Comparison of ENCODE assay signal across 8 cellular contexts in genomic region chr3:33113772-33114621, GRCh38. TPM values are rescaled to one million over a fixed set of nuclear protein-coding genes. Genes with fewer than 3 reads are reported as not detected.
DNase-seq lines count a peak whose midpoint lies in the region; ATAC-seq and TF ChIP-seq lines count a peak whose summit lies in the region.

CRTAP (plus strand) TSS chr3:33114014; CDS start chr3:33114078, 64 bp downstream.

- H3K36me3 Mint-ChIP-seq in T-helper 1 cell treated with Interleukin-12 subunit alpha and Interleukin-12 subunit beta and Interleukin-4 antibody, amounts not matched to agents 30 μg/mL and 1 μg/mL, for 36 hours (ENCODE audit: low read depth): no peaks in the 10 kb centered on the region

- intact Hi-C loops in left ventricle myocardium inferior (cut with micrococcal nuclease): no loop called here
- intact Hi-C loops in prostate gland (cut with DNase I): loop anchor here (1.0 kb wide), 1 partner anchor 17 kb away; the partner anchor contains the start of genes GLB1 and TMPPE

- no peaks in the 10 kb centered on the region for H3K27me3 Mint-ChIP-seq in T-helper 1 cell treated with Interleukin-12 subunit alpha and Interleukin-12 subunit beta and Interleukin-4 antibody, amounts not matched to agents 30 μg/mL and 1 μg/mL, for 36 hours (ENCODE audit: low read depth)

- H3K4me1 ChIP-seq in left ventricle myocardium inferior: peaks cover 41% of the 10 kb centered on the region
- H3K4me1 ChIP-seq in prostate gland (replicated peaks): no peaks in the 10 kb centered on the region

- DNase-seq in NCI-H1092 (lab: John Stamatoyannopoulos, UW): peak; percentile 57
- peak; percentile 72 for DNase-seq in amniotic stem cell (lab: John Stamatoyannopoulos, UW)
- peak; percentile 98 for DNase-seq in left ventricle myocardium inferior
- DNase-seq in prostate gland (ENCODE audit: low spot score): peak; percentile 96
- peak; percentile 97 for DNase-seq in ureter (ENCODE audit: low spot score)

- peak within 1 kb of the TSS; percentile 80 for H3K4me3 Mint-ChIP-seq in T-helper 1 cell treated with Interleukin-12 subunit alpha and Interleukin-12 subunit beta and Interleukin-4 antibody, amounts not matched to agents 30 μg/mL and 1 μg/mL, for 36 hours

- no peak for TF ChIP-seq CTCF in GM12875 (IDR thresholded peaks at IDR 0.05; ENCODE audit: borderline replicate concordance, insufficient read depth, low read depth, low read length)
- TF ChIP-seq CTCF in left ventricle myocardium inferior (IDR thresholded peaks at IDR 0.05; ENCODE audit: borderline replicate concordance): peak; percentile 30
- TF ChIP-seq CTCF in prostate gland (IDR thresholded peaks at IDR 0.05): peak in 2 of 4 experiments; percentile 9 to 21

- peaks cover 20% of the 10 kb centered on the region for H3K4me1 Mint-ChIP-seq in T-helper 1 cell treated with Interleukin-12 subunit alpha and Interleukin-12 subunit beta and Interleukin-4 antibody, amounts not matched to agents 30 μg/mL and 1 μg/mL, for 36 hours (ENCODE audit: low read depth)

- H3K27me3 ChIP-seq in left ventricle myocardium inferior (ENCODE audit: low read depth) (no peaks in the 10 kb centered on the region), prostate gland (replicated peaks; ENCODE audit: insufficient read depth) (no peaks in the 10 kb centered on the region)

- H3K9me3 ChIP-seq in left ventricle myocardium inferior (replicated peaks): no peaks in the 10 kb centered on the region
- no peaks in the 10 kb centered on the region for H3K9me3 ChIP-seq in prostate gland

- peak within 1 kb of the TSS; percentile 67 for H3K4me3 ChIP-seq in GM12875 (ENCODE audit: low read depth, low read length)
- peak within 1 kb of the TSS; percentile 86 for H3K4me3 ChIP-seq in left ventricle myocardium inferior
- H3K4me3 ChIP-seq in prostate gland: peak within 1 kb of the TSS; percentile 78 to 83

- H3K27ac ChIP-seq in left ventricle myocardium inferior (replicated peaks): peak within 1 kb of the TSS; percentile 99
- peak within 1 kb of the TSS; percentile 95 for H3K27ac ChIP-seq in prostate gland

- WGBS in prostate gland: under 1% methylated on average over 96 of the region's 98 CpGs

- TF ChIP-seq POLR2A in prostate gland (IDR thresholded peaks at IDR 0.05): peak; percentile 37

- no peaks in the 10 kb centered on the region for H3K9me3 Mint-ChIP-seq in T-helper 1 cell treated with Interleukin-12 subunit alpha and Interleukin-12 subunit beta and Interleukin-4 antibody, amounts not matched to agents 30 μg/mL and 1 μg/mL, for 36 hours

- ATAC-seq in HG02610 (IDR thresholded peaks at IDR 0.05; ENCODE audit: unreplicated experiment): peak; percentile 82

- H3K27ac Mint-ChIP-seq in T-helper 1 cell treated with Interleukin-12 subunit alpha and Interleukin-12 subunit beta and Interleukin-4 antibody, amounts not matched to agents 30 μg/mL and 1 μg/mL, for 36 hours: peak within 1 kb of the TSS; percentile 76

- H3K36me3 ChIP-seq in left ventricle myocardium inferior (no peaks in the 10 kb centered on the region), prostate gland (no peaks in the 10 kb centered on the region)

RNA-seq across cellular contexts. Expression of gene CRTAP, which starts in this region (rescaled TPM):
- 95.1 TPM for total RNA-seq in left ventricle myocardium inferior
- total RNA-seq in prostate gland: 100 to 1,000 TPM; 182 to 229 TPM
- total RNA-seq in ureter: 167 TPM

Comparison
In these comparisons a context has a peak if more than half of its experiments do, and no peak if none do; other contexts are left out.
1. Peak in every context shown above with its lines: DNase-seq, ATAC-seq, H3K4me3 ChIP-seq and H3K27ac ChIP-seq.